13 cellular contexts compared by ENCODE assay signal in the genomic region with DNA sequence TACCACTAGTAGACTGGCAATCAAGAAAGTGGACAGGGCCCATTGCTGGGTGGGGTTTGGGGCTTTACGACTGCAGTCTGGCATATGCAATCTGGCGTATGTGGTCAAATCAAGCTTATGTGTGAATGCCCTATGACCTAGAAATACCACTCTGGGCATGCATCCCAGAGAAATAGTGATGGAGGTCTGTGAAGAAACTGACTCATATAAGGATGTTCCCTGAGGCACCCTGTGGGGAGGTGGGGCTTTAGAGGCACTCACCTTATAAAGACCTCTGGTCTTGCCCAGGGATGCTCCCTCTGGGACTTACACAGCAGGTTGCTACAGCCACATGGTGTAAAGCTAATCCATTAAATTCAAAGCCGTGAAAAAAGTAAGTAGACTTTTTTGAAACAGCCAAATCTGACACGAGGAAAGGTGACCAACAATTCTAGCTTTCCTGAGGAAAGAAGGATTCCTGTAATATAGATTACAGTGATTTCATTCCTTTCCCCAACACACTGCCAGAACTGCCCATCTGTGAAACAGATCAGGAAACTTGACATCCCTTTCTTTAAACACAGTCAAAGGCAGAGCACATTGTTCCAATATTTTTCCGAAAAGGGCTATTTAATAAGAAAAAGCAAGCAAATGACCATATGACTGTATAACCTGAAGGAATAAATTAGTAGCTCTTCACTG. TPM values are rescaled to one million over a fixed set of nuclear protein-coding genes. Genes with fewer than 3 reads are reported as not detected.
A peak's percentile ranks its signal among the peaks of the same experiment; 100 is the strongest.
DNase-seq lines count a peak whose midpoint lies in the region; ATAC-seq and TF ChIP-seq lines count a peak whose summit lies in the region.
"Had no signal": no experiment of that assay in that cellular context is flagged by ENCODE, and none has a peak within 500 bp of the region (broad histone marks: within the 10 kb centered on the region; RNA-seq: fewer than 3 reads in every experiment).

No MANE protein-coding gene starts in this region.

- TF ChIP-seq CTCF in AG09309 (IDR thresholded peaks at IDR 0.05; ENCODE audit: control insufficient read depth, insufficient read depth, low read depth, low read length, missing control alignments) (no peak), cardiac fibroblast (IDR thresholded peaks at IDR 0.05; ENCODE audit: low read depth, low read length) (no peak)

- ATAC-seq in HG03378 (IDR thresholded peaks at IDR 0.05; ENCODE audit: unreplicated experiment), result no peak
- ATAC-seq: naive thymus-derived CD4-positive, alpha-beta T cell had no signal

- peaks cover 27% of the 10 kb centered on the region for H3K4me1 Mint-ChIP-seq in activated naive CD8-positive, alpha-beta T cell treated with anti-CD3 and anti-CD28 coated beads for 36 hours

- DNase-seq in AG09309 (ENCODE audit: low read depth) (peak; percentile 92), HT1080 (ENCODE audit: low read depth) (peak; percentile 96), cardiac fibroblast (ENCODE audit: low read depth in 2 of 2) (peak; percentile 88 to 96), kidney tubule cell (ENCODE audit: low spot score) (peak; percentile 89), Kasumi-1 (lab: John Stamatoyannopoulos, UW) (no peak), NCI-H1092 (lab: John Stamatoyannopoulos, UW) (no peak)
- no peak for DNase-seq in activated naive CD8-positive, alpha-beta T cell treated with anti-CD3 and anti-CD28 coated beads for 36 hours
- DNase-seq: CD4-positive, CD25-positive, alpha-beta regulatory T cell; naive thymus-derived CD4-positive, alpha-beta T cell had no signal

- H3K36me3 Mint-ChIP-seq in activated naive CD8-positive, alpha-beta T cell treated with anti-CD3 and anti-CD28 coated beads for 36 hours, result peaks cover 23% of the 10 kb centered on the region

- H3K27me3 Mint-ChIP-seq in activated naive CD8-positive, alpha-beta T cell treated with anti-CD3 and anti-CD28 coated beads for 36 hours, result no peaks in the 10 kb centered on the region
- H3K27me3 Mint-ChIP-seq: brain; CD4-positive, CD25-positive, alpha-beta regulatory T cell; naive thymus-derived CD4-positive, alpha-beta T cell; stimulated activated naive CD8-positive, alpha-beta T cell treated with anti-CD3 and anti-CD28 coated beads, Interleukin-15, Interleukin-2, amounts not matched to agents 100 ng/mL and 50 ng/mL, for 24 hours had no signal

- no peaks in the 10 kb centered on the region for H3K9me3 Mint-ChIP-seq in activated naive CD8-positive, alpha-beta T cell treated with anti-CD3 and anti-CD28 coated beads for 36 hours
- H3K9me3 Mint-ChIP-seq: CD4-positive, CD25-positive, alpha-beta regulatory T cell; stimulated activated naive CD8-positive, alpha-beta T cell treated with anti-CD3 and anti-CD28 coated beads, Interleukin-15, Interleukin-2, amounts not matched to agents 100 ng/mL and 50 ng/mL, for 24 hours had no signal

- H3K4me3 Mint-ChIP-seq in activated naive CD8-positive, alpha-beta T cell treated with anti-CD3 and anti-CD28 coated beads for 36 hours, result no peak overlapping the region
- H3K4me3 Mint-ChIP-seq: brain; CD4-positive, CD25-positive, alpha-beta regulatory T cell; naive thymus-derived CD4-positive, alpha-beta T cell; stimulated activated naive CD8-positive, alpha-beta T cell treated with anti-CD3 and anti-CD28 coated beads, Interleukin-15, Interleukin-2, amounts not matched to agents 100 ng/mL and 50 ng/mL, for 24 hours had no signal

- H3K4me3 ChIP-seq in AG09309 (ENCODE audit: control insufficient read depth, low read depth, low read length) (no peak overlapping the region), cardiac fibroblast (replicated peaks in 1 of 2; ENCODE audit: low read depth in 2 of 2, low read length in 2 of 2) (no peak overlapping the region)

- no peak overlapping the region for H3K27ac Mint-ChIP-seq in activated naive CD8-positive, alpha-beta T cell treated with anti-CD3 and anti-CD28 coated beads for 36 hours
- H3K27ac Mint-ChIP-seq: stimulated activated naive CD8-positive, alpha-beta T cell treated with anti-CD3 and anti-CD28 coated beads, Interleukin-15, Interleukin-2, amounts not matched to agents 100 ng/mL and 50 ng/mL, for 24 hours had no signal

RNA-seq across cellular contexts. Expression of gene RARRES1, which starts 13.6 kb away (rescaled TPM):
- not detected in 2 replicates for total RNA-seq in HT1080 (2014; rRNA removed; shearing (Covaris generic))
- not detected in 2 replicates for polyA plus RNA-seq in HT1080 (2015; cell fraction: cytosol; rRNA removed)
- not detected in 2 replicates for polyA plus RNA-seq in HT1080 (2015; cell fraction: nucleus; rRNA removed)
- not detected for total RNA-seq in activated naive CD8-positive, alpha-beta T cell treated with anti-CD3 and anti-CD28 coated beads for 36 hours
- total RNA-seq: CD4-positive, CD25-positive, alpha-beta regulatory T cell; naive thymus-derived CD4-positive, alpha-beta T cell; T-helper 2 cell treated with Interferon-gamma antibody and Interleukin-4, amounts not matched to agents 100 ng/mL and 5 ng/mL, for 36 hours had no signal
- polyA plus RNA-seq: CD4-positive, CD25-positive, alpha-beta regulatory T cell; naive thymus-derived CD4-positive, alpha-beta T cell had no signal

RNA-seq across cellular contexts. Expression of gene LXN, which starts 46.2 kb away (rescaled TPM):
- not detected in 2 replicates for total RNA-seq in HT1080 (2014; rRNA removed; shearing (Covaris generic))
- polyA plus RNA-seq in HT1080 (2015; cell fraction: cytosol; rRNA removed), result not detected in 2 replicates
- polyA plus RNA-seq in HT1080 (2015; cell fraction: nucleus; rRNA removed), result not detected in 2 replicates
- 1 to 10 TPM; 7.6 to 8.2 TPM for total RNA-seq in activated naive CD8-positive, alpha-beta T cell treated with anti-CD3 and anti-CD28 coated beads for 36 hours

Comparison
In these comparisons a context has a peak if more than half of its experiments do, and no peak if none do; other contexts are left out.
1. DNase-seq: peak in AG09309 (single experiment), HT1080 (single experiment), cardiac fibroblast (2 of 2) and kidney tubule cell (single experiment); none in Kasumi-1 (0 of 2), activated naive CD8-positive, alpha-beta T cell treated with anti-CD3 and anti-CD28 coated beads for 36 hours (single experiment) and NCI-H1092 (single experiment).